Comparison of ENCODE assay signal across 9 cellular contexts in genomic region chr1:161046574-161047167, GRCh38. TPM values are rescaled to one million over a fixed set of nuclear protein-coding genes. Genes with fewer than 3 reads are reported as not detected.
DNase-seq lines count a peak whose midpoint lies in the region; ATAC-seq and TF ChIP-seq lines count a peak whose summit lies in the region.
"Had no signal": no experiment of that assay in that cellular context is flagged by ENCODE, and none has a peak within 500 bp of the region (broad histone marks: within the 10 kb centered on the region; RNA-seq: fewer than 3 reads in every experiment).

No MANE protein-coding gene starts in this region.

- H3K4me3 ChIP-seq in right atrium auricular region (peak overlapping the region; percentile 63 to 82), right lobe of liver (peak overlapping the region; percentile 83 to 94 (median 93)), vagina (peak overlapping the region; percentile 66 to 79)

- H3K9me3 Mint-ChIP-seq in activated naive CD8-positive, alpha-beta T cell treated with anti-CD3 and anti-CD28 coated beads, Interleukin-2, amount 50 U/mL, for 24 hours = peaks cover 4% of the 10 kb centered on the region

- H3K4me1 ChIP-seq in right atrium auricular region = peaks cover 0 to 16% of the 10 kb centered on the region in 2 donors
- H3K4me1 ChIP-seq in right lobe of liver = peaks cover 0 to 7% (median 4%) of the 10 kb centered on the region in 4 donors
- H3K4me1 ChIP-seq in vagina = peaks cover 23% of the 10 kb centered on the region

- TF ChIP-seq POLR2A in right lobe of liver (IDR thresholded peaks at IDR 0.05) (no peak), vagina (IDR thresholded peaks at IDR 0.05) (no peak)

- H3K9me3 ChIP-seq in right atrium auricular region = no peaks in the 10 kb centered on the region
- H3K9me3 ChIP-seq in right lobe of liver = no peaks in the 10 kb centered on the region
- no peaks in the 10 kb centered on the region for H3K9me3 ChIP-seq in vagina

- no peaks in the 10 kb centered on the region for H3K27me3 Mint-ChIP-seq in activated naive CD8-positive, alpha-beta T cell treated with anti-CD3 and anti-CD28 coated beads, Interleukin-2, amount 50 U/mL, for 24 hours

- peak overlapping the region; percentile 98 for H3K27ac Mint-ChIP-seq in activated naive CD8-positive, alpha-beta T cell treated with anti-CD3 and anti-CD28 coated beads, Interleukin-2, amount 50 U/mL, for 24 hours

- H3K27me3 ChIP-seq in right atrium auricular region (no peaks in the 10 kb centered on the region), right lobe of liver (no peaks in the 10 kb centered on the region), vagina (no peaks in the 10 kb centered on the region)

- peak overlapping the region; percentile 91 to 93 for H3K27ac ChIP-seq in right atrium auricular region
- H3K27ac ChIP-seq in right lobe of liver = peak overlapping the region; percentile 91 to 96 (median 94)
- peak overlapping the region; percentile 95 for H3K27ac ChIP-seq in vagina

- peaks cover 70% of the 10 kb centered on the region for H3K36me3 Mint-ChIP-seq in activated naive CD8-positive, alpha-beta T cell treated with anti-CD3 and anti-CD28 coated beads, Interleukin-2, amount 50 U/mL, for 24 hours (ENCODE audit: low read depth)

- H3K4me3 Mint-ChIP-seq in activated naive CD8-positive, alpha-beta T cell treated with anti-CD3 and anti-CD28 coated beads, Interleukin-2, amount 50 U/mL, for 24 hours = peak overlapping the region; percentile 91

- peaks cover 17% of the 10 kb centered on the region for H3K36me3 ChIP-seq in right atrium auricular region
- H3K36me3 ChIP-seq in right lobe of liver = peaks cover 0 to 18% (median 5%) of the 10 kb centered on the region in 4 donors
- H3K36me3 ChIP-seq in vagina = peaks cover 0 to 16% of the 10 kb centered on the region in 2 donors

- 53% methylated on average over 1 of the region's 1 CpG for WGBS in right lobe of liver (ENCODE audit: insufficient coverage, low coverage, low lambda C conversion rate, missing lambda C conversion rate)

- ATAC-seq in Right ventricle myocardium inferior = no peak
- peak; percentile 33 for ATAC-seq in HG03378 (IDR thresholded peaks at IDR 0.05; ENCODE audit: unreplicated experiment)
- no peak for ATAC-seq in activated naive CD8-positive, alpha-beta T cell treated with anti-CD3 and anti-CD28 coated beads, Interleukin-2, amount 50 U/mL, for 24 hours
- ATAC-seq in right lobe of liver = no peak

- peaks cover 42% of the 10 kb centered on the region for H3K4me1 Mint-ChIP-seq in activated naive CD8-positive, alpha-beta T cell treated with anti-CD3 and anti-CD28 coated beads, Interleukin-2, amount 50 U/mL, for 24 hours

- TF ChIP-seq CTCF in right atrium auricular region (IDR thresholded peaks at IDR 0.05) (no peak), right lobe of liver (IDR thresholded peaks at IDR 0.05) (no peak), vagina (IDR thresholded peaks at IDR 0.05) (no peak)

- intact Hi-C loops in Right ventricle myocardium inferior (cut with DNase I) (loop anchor here (1.0 to 5.0 kb wide), 2 partner anchors 51 to 86 kb away; partner anchors contain the start of gene DEDD), right lobe of liver (cut with DNase I) (loop anchor here in 1 of 2 donors (10.0 kb wide), 1 partner anchor 52 kb away; no protein-coding TSS in a partner anchor), vagina (cut with DNase I) (loop anchor here (5.0 kb wide), 1 partner anchor 51 kb away; the partner anchor contains the start of gene KLHDC9)

- DNase-seq in right atrium auricular region (ENCODE audit: low spot score) (no peak), Right ventricle myocardium inferior (ENCODE audit: missing footprints) (no peak), right lobe of liver (no peak), vagina (ENCODE audit: extremely low spot score in 2 of 2) (no peak), NCI-H187 treated with DMSO at 0.1 percent for 48 hours (lab: John Stamatoyannopoulos, UW) (no peak)
- DNase-seq in activated naive CD8-positive, alpha-beta T cell treated with anti-CD3 and anti-CD28 coated beads, Interleukin-2, amount 50 U/mL, for 24 hours = no peak
- DNase-seq in activated effector memory CD4-positive, alpha-beta T cell treated with Interleukin-2 at 50 U/mL for 16 hours = no peak

RNA-seq across cellular contexts. Expression of gene USF1, which starts 0.9 kb away (rescaled TPM):
- total RNA-seq in right atrium auricular region (10 to 100 TPM; 21.7 to 25.5 TPM), Right ventricle myocardium inferior (33.7 TPM), right lobe of liver (10 to 100 TPM; 25.5 to 34.3 (median 28.1) TPM), vagina (39.0 TPM)

RNA-seq across cellular contexts. Expression of gene TSTD1, which starts 7.9 kb away (rescaled TPM):
- total RNA-seq in right atrium auricular region = 100 to 1,000 TPM in 1 of 2 donors, 10 to 100 TPM in 1; 95.0 to 118 TPM
- total RNA-seq in Right ventricle myocardium inferior = 10.5 TPM
- total RNA-seq in right lobe of liver = 10 to 100 TPM; 16.3 to 60.8 (median 28.3) TPM
- total RNA-seq in vagina = 44.7 TPM

RNA-seq across cellular contexts. Expression of gene ARHGAP30, which starts 23.0 kb away (rescaled TPM):
- total RNA-seq in right atrium auricular region = 1 to 10 TPM; 1.4 to 4.6 TPM
- total RNA-seq in Right ventricle myocardium inferior = 3.7 TPM
- total RNA-seq in right lobe of liver = 1 to 10 TPM; 2.8 to 7.4 (median 3.6) TPM
- 14.5 TPM for total RNA-seq in vagina
- total RNA-seq: renal cortical epithelial cell had no signal

RNA-seq across cellular contexts. Expression of gene F11R, which starts 25.7 kb away (rescaled TPM):
- total RNA-seq in right atrium auricular region (10 to 100 TPM; 11.2 to 26.2 TPM), Right ventricle myocardium inferior (9.8 TPM), right lobe of liver (100 to 1,000 TPM in 1 of 6 experiments, 10 to 100 TPM in 5; 48.3 to 119 (median 65.3) TPM), vagina (178 TPM)

RNA-seq across cellular contexts. Expression of gene NECTIN4, which starts 42.7 kb away (rescaled TPM):
- total RNA-seq in right atrium auricular region (under 1 TPM in 1 of 2 donors, not detected in 1; 0.75 TPM), Right ventricle myocardium inferior (not detected), right lobe of liver (not detected), vagina (42.7 TPM)
